17 cellular contexts compared by ENCODE assay signal in the genomic region with DNA sequence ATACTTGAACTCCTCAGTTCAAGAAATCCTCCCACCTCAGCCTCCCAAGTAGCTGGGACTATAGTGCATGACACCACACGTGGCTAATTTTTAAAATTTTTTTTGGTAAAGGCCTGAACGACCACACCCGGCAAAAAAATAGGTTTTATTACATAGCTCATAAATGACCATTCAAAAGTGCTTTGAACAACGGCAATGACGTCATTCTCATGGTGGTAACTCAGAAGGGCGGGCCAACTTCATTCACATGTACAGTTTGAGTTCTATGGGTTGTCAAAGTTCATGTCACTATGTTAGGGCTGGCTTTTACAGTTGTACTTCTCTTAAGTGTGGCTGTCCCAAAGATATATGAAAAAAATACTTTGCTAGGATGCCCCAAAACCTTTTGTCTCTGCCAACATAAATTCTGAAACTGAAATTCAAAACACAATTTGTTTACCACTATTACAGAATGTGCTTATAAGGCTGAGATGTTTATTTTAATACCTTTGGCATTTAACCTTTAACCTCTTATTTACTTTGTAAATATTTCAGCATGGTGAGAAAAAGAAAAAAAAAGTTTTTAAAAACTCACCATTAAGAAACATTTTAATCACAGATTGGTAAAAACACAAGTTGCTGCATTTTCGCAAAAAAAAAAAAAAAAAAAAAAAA. TPM values are rescaled to one million over a fixed set of nuclear protein-coding genes. Genes with fewer than 3 reads are reported as not detected.
DNase-seq lines count a peak whose midpoint lies in the region; FAIRE-seq and TF ChIP-seq lines count a peak whose summit lies in the region.
"Had no signal": no experiment of that assay in that cellular context is flagged by ENCODE, and none has a peak within 500 bp of the region (broad histone marks: within the 10 kb centered on the region; RNA-seq: fewer than 3 reads in every experiment).

No MANE protein-coding gene starts in this region.

- peaks cover 30% of the 10 kb centered on the region for H3K4me1 Mint-ChIP-seq in MCF 10A (ENCODE audit: insufficient read depth, unreplicated experiment)
- H3K4me1 Mint-ChIP-seq in activated naive CD8-positive, alpha-beta T cell treated with anti-CD3 and anti-CD28 coated beads for 36 hours, result peaks cover 22% of the 10 kb centered on the region

- H3K4me3 Mint-ChIP-seq in MCF 10A (ENCODE audit: unreplicated experiment), result no peak overlapping the region
- H3K4me3 Mint-ChIP-seq in activated naive CD8-positive, alpha-beta T cell treated with anti-CD3 and anti-CD28 coated beads for 36 hours, result no peak overlapping the region
- H3K4me3 Mint-ChIP-seq: immature natural killer cell had no signal

- no peaks in the 10 kb centered on the region for H3K9me3 Mint-ChIP-seq in MCF 10A (ENCODE audit: unreplicated experiment)
- no peaks in the 10 kb centered on the region for H3K9me3 Mint-ChIP-seq in activated naive CD8-positive, alpha-beta T cell treated with anti-CD3 and anti-CD28 coated beads for 36 hours

- CTCF ChIA-PET in MCF 10A (lab: Yijun Ruan, JAX), result interaction anchor here (0.6 to 0.8 kb wide), 4 partner anchors 14 to 77 kb away, joined by 3 to 4 read pairs (median 3); no protein-coding TSS in a partner anchor

- H3K27ac ChIP-seq in breast epithelium (no peak overlapping the region), SU-DHL-6 (ENCODE audit: low read depth, low read length) (peak overlapping the region; percentile 92; the same call in 1 of the 2 replicates)
- H3K27ac ChIP-seq: 22Rv1, HL-60 had no signal

- no peaks in the 10 kb centered on the region for H3K27me3 ChIP-seq in breast epithelium
- no peaks in the 10 kb centered on the region for H3K27me3 ChIP-seq in SU-DHL-6 (ENCODE audit: low read length)
- no peaks in the 10 kb centered on the region for H3K27me3 ChIP-seq in skeletal muscle satellite cell (ENCODE audit: control insufficient read depth, insufficient read depth, low read length)

- POLR2A ChIA-PET in MCF 10A (lab: Yijun Ruan, JAX), result interaction anchor here (0.7 to 2.7 kb wide), 10 partner anchors 10 to 119 kb away, joined by 3 to 9 read pairs (median 4); no protein-coding TSS in a partner anchor

- H3K27me3 Mint-ChIP-seq in MCF 10A (ENCODE audit: insufficient read depth, unreplicated experiment), result no peaks in the 10 kb centered on the region
- peaks cover 32% of the 10 kb centered on the region for H3K27me3 Mint-ChIP-seq in activated naive CD8-positive, alpha-beta T cell treated with anti-CD3 and anti-CD28 coated beads for 36 hours

- no peaks in the 10 kb centered on the region for H3K9me3 ChIP-seq in breast epithelium
- H3K9me3 ChIP-seq in SU-DHL-6 (ENCODE audit: insufficient read depth, low read length), result no peaks in the 10 kb centered on the region
- no peaks in the 10 kb centered on the region for H3K9me3 ChIP-seq in skeletal muscle satellite cell (replicated peaks; ENCODE audit: low read length)
- H3K9me3 ChIP-seq: HAP-1 had no signal

- H3K27ac Mint-ChIP-seq in MCF 10A (ENCODE audit: low read depth, unreplicated experiment), result peak overlapping the region; percentile 61
- H3K27ac Mint-ChIP-seq in activated naive CD8-positive, alpha-beta T cell treated with anti-CD3 and anti-CD28 coated beads for 36 hours, result no peak overlapping the region
- H3K27ac Mint-ChIP-seq: CD4-positive, CD25-positive, alpha-beta regulatory T cell; immature natural killer cell had no signal

- no peak for FAIRE-seq in D721Med (lab: Jason Lieb, UNC)
- FAIRE-seq: frontal cortex had no signal

- TF ChIP-seq POLR2A in breast epithelium (IDR thresholded peaks at IDR 0.05), result no peak

- no peaks in the 10 kb centered on the region for H3K9me2 ChIP-seq in SU-DHL-6 (replicated peaks; ENCODE audit: insufficient read depth, low read length)

- peaks cover 49% of the 10 kb centered on the region for H3F3A ChIP-seq in SU-DHL-6 (ENCODE audit: insufficient read depth)

- TF ChIP-seq CTCF in MCF 10A (IDR thresholded peaks at IDR 0.05; ENCODE audit: unreplicated experiment) (no peak), breast epithelium (IDR thresholded peaks at IDR 0.05) (no peak), SU-DHL-6 (IDR thresholded peaks at IDR 0.05; ENCODE audit: insufficient read depth, low read length, poor library complexity, severe bottlenecking) (no peak), fibroblast of the aortic adventitia (IDR thresholded peaks at IDR 0.05; ENCODE audit: insufficient read depth, low read length) (no peak), D721Med (IDR thresholded peaks at IDR 0.05; ENCODE audit: insufficient read depth, missing control alignments) (no peak)

- H3K4me1 ChIP-seq in breast epithelium, result no peaks in the 10 kb centered on the region
- H3K4me1 ChIP-seq in skeletal muscle satellite cell (ENCODE audit: control insufficient read depth, insufficient read depth, low read length), result peaks cover 40% of the 10 kb centered on the region

- H3K79me2 ChIP-seq in SU-DHL-6 (ENCODE audit: insufficient read depth, low read length), result peaks cover 100% of the 10 kb centered on the region

- BruUV-seq in MCF 10A (replicated peaks; lab: Mats Ljungman, UMichigan), result no TSS peak

- intact Hi-C loops in MCF 10A (cut with micrococcal nuclease) (no loop called here), breast epithelium (cut with DNase I; ENCODE audit: low total_unique reads) (no loop called here)

- H3K9ac ChIP-seq in SU-DHL-6 (ENCODE audit: low read length), result 0 out of 2 replicates have a peak overlapping the region, but pooled peaks have one; percentile 92
- H3K9ac ChIP-seq in skeletal muscle satellite cell (ENCODE audit: low read depth, low read length), result peak overlapping the region; percentile 15

- peaks cover 24% of the 10 kb centered on the region for H3K36me3 Mint-ChIP-seq in MCF 10A (ENCODE audit: insufficient read depth, unreplicated experiment)
- H3K36me3 Mint-ChIP-seq in activated naive CD8-positive, alpha-beta T cell treated with anti-CD3 and anti-CD28 coated beads for 36 hours, result peaks cover 5% of the 10 kb centered on the region
- H3K36me3 Mint-ChIP-seq: CD4-positive, CD25-positive, alpha-beta regulatory T cell had no signal

- no peaks in the 10 kb centered on the region for H3K36me3 ChIP-seq in breast epithelium
- H3K36me3 ChIP-seq in SU-DHL-6 (ENCODE audit: low read length), result peaks cover 26% of the 10 kb centered on the region
- no peaks in the 10 kb centered on the region for H3K36me3 ChIP-seq in skeletal muscle satellite cell (ENCODE audit: insufficient read depth, low read length)
- H3K36me3 ChIP-seq: HAP-1 had no signal

- DNase-seq in MCF 10A (ENCODE audit: unreplicated experiment), result no peak
- no peak for DNase-seq in breast epithelium (ENCODE audit: low spot score in 2 of 2)
- peak; percentile 79 for DNase-seq in fibroblast of the aortic adventitia (ENCODE audit: low read depth)
- DNase-seq in NCI-H69 (lab: John Stamatoyannopoulos, UW), result no peak
- DNase-seq in D721Med (ENCODE audit: insufficient read length, low spot score), result no peak
- no peak for DNase-seq in activated naive CD8-positive, alpha-beta T cell treated with anti-CD3 and anti-CD28 coated beads for 36 hours
- DNase-seq: activated effector memory CD4-positive, alpha-beta T cell treated with Interleukin-2 at 50 U/mL for 16 hours; CD4-positive, CD25-positive, alpha-beta regulatory T cell; immature natural killer cell; NCI-H1436 treated with DMSO at 0.1 percent for 48 hours; SW 1271 had no signal

- H3K4me3 ChIP-seq in breast epithelium (no peak overlapping the region), SU-DHL-6 (ENCODE audit: insufficient read depth, low read length, poor library complexity, severe bottlenecking) (peak overlapping the region; percentile 27), fibroblast of the aortic adventitia (ENCODE audit: low read depth, low read length) (no peak overlapping the region), skeletal muscle satellite cell (ENCODE audit: low read length) (no peak overlapping the region)
- H3K4me3 ChIP-seq: HAP-1 had no signal

- no peak overlapping the region for H2AFZ ChIP-seq in SU-DHL-6 (ENCODE audit: low read depth, low read length, severe bottlenecking)

- H3K4me2 ChIP-seq in SU-DHL-6 (ENCODE audit: low read depth, low read length, poor library complexity, severe bottlenecking) (peak overlapping the region; percentile 90), skeletal muscle satellite cell (ENCODE audit: low read length) (peak overlapping the region; percentile 47)

- peaks cover 45% of the 10 kb centered on the region for H4K20me1 ChIP-seq in SU-DHL-6 (ENCODE audit: low read depth, low read length)

RNA-seq across cellular contexts. Expression of a gene that starts 6.2 kb away (rescaled TPM):
- total RNA-seq in MCF 10A (2022) (116 and 121 TPM in 2 replicates), breast epithelium (10 to 100 TPM; 51.5 to 76.1 (median 68.6) TPM), fibroblast of the aortic adventitia (ENCODE audit: low replicate concordance) (93.5 and 147 TPM in 2 replicates)
- total RNA-seq in skeletal muscle satellite cell (2012; rRNA removed), result 210 and 249 TPM in 2 replicates
- 10 to 100 TPM; 51.0 to 61.0 TPM for total RNA-seq in activated naive CD8-positive, alpha-beta T cell treated with anti-CD3 and anti-CD28 coated beads for 36 hours
